In the genomic region with DNA sequence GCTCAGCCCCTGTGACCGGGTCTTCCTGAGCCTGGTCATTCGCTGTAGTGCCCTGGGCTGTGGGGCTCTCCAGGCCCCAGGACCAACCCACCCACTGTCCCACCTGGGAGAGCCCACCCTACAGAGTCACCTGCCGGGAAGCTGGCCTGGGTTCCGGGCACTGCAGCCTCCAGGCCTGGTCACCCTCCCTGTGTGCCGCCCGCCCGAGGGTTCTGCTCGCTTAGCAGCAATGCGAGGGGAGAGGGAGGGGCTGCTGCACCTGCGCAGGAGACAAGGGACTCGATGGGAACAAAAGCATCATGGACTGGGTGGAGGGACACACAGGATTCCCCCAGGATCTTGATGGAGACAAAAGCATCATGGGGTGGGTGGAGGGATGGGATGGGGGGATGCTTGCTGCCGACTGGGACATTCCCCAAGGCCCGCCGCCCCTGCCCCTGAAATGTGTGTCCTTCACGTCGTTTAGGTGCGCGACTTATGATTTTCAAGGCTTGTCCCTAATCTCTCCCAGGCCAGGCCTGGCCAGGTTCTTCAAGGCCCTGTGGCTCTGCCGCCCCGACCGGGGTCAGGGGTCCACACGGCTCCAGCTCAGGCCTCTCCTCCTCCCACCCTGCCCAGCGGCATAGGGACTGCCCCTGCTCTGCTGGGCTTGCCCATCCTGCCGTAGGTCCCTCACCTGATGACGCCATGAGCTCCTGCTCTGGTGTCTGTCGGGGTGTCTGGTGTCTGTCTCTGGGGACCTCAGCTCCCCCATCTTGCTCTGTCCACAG, we compare ENCODE assay signal across 2 cellular contexts.
TF ChIP-seq lines count a peak whose summit lies in the region.

No MANE protein-coding gene starts in this region.

TF ChIP-seq in WTC11, 78 proteins besides CTCF, POLR2A, EP300 and RAD21:
- TF ChIP-seq ZNF423 (CRISPR knock-in tag; IDR thresholded peaks at IDR 0.05) (no peak), ETV6 (CRISPR knock-in tag; IDR thresholded peaks at IDR 0.05) (no peak), ATF3 (CRISPR knock-in tag; conservative IDR thresholded peaks at IDR 0.05) (no peak), ZNF317 (CRISPR knock-in tag; IDR thresholded peaks at IDR 0.05; ENCODE audit: borderline replicate concordance, low read depth) (no peak), IRF2 (CRISPR knock-in tag; IDR thresholded peaks at IDR 0.05; ENCODE audit: borderline replicate concordance, low read depth) (no peak), GRHL2 (CRISPR knock-in tag; IDR thresholded peaks at IDR 0.05; ENCODE audit: insufficient replicate concordance, severe bottlenecking) (no peak), ATF1 (CRISPR knock-in tag; IDR thresholded peaks at IDR 0.05) (no peak), SOX15 (CRISPR knock-in tag; IDR thresholded peaks at IDR 0.05) (no peak), MYBL2 (CRISPR knock-in tag; IDR thresholded peaks at IDR 0.05) (no peak), PREB (CRISPR knock-in tag; IDR thresholded peaks at IDR 0.05; ENCODE audit: borderline replicate concordance) (no peak), ERG (CRISPR knock-in tag; IDR thresholded peaks at IDR 0.05) (no peak), ESRRA (CRISPR knock-in tag; IDR thresholded peaks at IDR 0.05; ENCODE audit: borderline replicate concordance) (no peak), IRF1 (CRISPR knock-in tag; IDR thresholded peaks at IDR 0.05) (no peak), FOXK1 (CRISPR knock-in tag; IDR thresholded peaks at IDR 0.05) (no peak), NR3C1 (CRISPR knock-in tag; conservative IDR thresholded peaks at IDR 0.05; ENCODE audit: low read depth) (no peak), TEAD4 (CRISPR knock-in tag; IDR thresholded peaks at IDR 0.05) (no peak)
- TF ChIP-seq, protein P1, sequence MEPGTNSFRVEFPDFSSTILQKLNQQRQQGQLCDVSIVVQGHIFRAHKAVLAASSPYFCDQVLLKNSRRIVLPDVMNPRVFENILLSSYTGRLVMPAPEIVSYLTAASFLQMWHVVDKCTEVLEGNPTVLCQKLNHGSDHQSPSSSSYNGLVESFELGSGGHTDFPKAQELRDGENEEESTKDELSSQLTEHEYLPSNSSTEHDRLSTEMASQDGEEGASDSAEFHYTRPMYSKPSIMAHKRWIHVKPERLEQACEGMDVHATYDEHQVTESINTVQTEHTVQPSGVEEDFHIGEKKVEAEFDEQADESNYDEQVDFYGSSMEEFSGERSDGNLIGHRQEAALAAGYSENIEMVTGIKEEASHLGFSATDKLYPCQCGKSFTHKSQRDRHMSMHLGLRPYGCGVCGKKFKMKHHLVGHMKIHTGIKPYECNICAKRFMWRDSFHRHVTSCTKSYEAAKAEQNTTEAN (CRISPR knock-in tag; IDR thresholded peaks at IDR 0.05), result no peak
- TF ChIP-seq, protein P2, sequence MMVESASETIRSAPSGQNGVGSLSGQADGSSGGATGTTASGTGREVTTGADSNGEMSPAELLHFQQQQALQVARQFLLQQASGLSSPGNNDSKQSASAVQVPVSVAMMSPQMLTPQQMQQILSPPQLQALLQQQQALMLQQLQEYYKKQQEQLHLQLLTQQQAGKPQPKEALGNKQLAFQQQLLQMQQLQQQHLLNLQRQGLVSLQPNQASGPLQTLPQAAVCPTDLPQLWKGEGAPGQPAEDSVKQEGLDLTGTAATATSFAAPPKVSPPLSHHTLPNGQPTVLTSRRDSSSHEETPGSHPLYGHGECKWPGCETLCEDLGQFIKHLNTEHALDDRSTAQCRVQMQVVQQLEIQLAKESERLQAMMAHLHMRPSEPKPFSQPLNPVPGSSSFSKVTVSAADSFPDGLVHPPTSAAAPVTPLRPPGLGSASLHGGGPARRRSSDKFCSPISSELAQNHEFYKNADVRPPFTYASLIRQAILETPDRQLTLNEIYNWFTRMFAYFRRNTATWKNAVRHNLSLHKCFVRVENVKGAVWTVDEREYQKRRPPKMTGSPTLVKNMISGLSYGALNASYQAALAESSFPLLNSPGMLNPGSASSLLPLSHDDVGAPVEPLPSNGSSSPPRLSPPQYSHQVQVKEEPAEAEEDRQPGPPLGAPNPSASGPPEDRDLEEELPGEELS (CRISPR knock-in tag; IDR thresholded peaks at IDR 0.05), result no peak
- TF ChIP-seq, protein P3, sequence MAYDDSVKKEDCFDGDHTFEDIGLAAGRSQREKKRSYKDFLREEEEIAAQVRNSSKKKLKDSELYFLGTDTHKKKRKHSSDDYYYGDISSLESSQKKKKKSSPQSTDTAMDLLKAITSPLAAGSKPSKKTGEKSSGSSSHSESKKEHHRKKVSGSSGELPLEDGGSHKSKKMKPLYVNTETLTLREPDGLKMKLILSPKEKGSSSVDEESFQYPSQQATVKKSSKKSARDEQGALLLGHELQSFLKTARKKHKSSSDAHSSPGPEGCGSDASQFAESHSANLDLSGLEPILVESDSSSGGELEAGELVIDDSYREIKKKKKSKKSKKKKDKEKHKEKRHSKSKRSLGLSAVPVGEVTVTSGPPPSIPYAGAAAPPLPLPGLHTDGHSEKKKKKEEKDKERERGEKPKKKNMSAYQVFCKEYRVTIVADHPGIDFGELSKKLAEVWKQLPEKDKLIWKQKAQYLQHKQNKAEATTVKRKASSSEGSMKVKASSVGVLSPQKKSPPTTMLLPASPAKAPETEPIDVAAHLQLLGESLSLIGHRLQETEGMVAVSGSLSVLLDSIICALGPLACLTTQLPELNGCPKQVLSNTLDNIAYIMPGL (CRISPR knock-in tag; IDR thresholded peaks at IDR 0.05), result no peak

TF ChIP-seq in H1, 55 proteins besides CTCF, POLR2A, EP300 and RAD21:
- TF ChIP-seq SIRT6 (IDR thresholded peaks at IDR 0.05; ENCODE audit: low read length), result no peak
- TF ChIP-seq EGR1 (IDR thresholded peaks at IDR 0.05; ENCODE audit: borderline replicate concordance, low read depth, low read length), result no peak
- no peak for TF ChIP-seq PHF8 (conservative IDR thresholded peaks at IDR 0.05; ENCODE audit: low read depth, low read length)
